ENCODE assay signal across 17 cellular contexts in the genomic region with DNA sequence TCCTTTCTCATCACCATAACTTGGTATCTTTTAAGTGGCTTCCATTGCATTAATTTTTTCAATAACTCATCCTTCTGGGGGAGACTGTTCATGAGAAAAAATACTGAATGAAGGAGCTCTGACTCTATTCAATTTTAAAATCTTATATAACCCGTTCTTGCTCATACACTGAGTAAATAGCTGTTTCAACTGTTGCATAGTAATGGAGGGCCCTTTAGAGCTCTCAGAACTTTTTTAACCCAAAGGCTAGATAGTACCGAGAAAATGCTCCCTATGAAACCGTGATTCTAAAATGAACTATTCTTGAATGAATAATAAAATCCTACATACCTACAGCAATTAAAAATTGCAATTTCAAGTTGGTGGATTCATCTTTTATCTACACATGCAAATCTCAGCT. TPM values are rescaled to one million over a fixed set of nuclear protein-coding genes. Genes with fewer than 3 reads are reported as not detected.
A peak's percentile ranks its signal among the peaks of the same experiment; 100 is the strongest.
DNase-seq lines count a peak whose midpoint lies in the region; ATAC-seq and TF ChIP-seq lines count a peak whose summit lies in the region.
"Had no signal": no experiment of that assay in that cellular context is flagged by ENCODE, and none has a peak within 500 bp of the region (broad histone marks: within the 10 kb centered on the region; RNA-seq: fewer than 3 reads in every experiment).

No MANE protein-coding gene starts in this region.

- H3K9me3 ChIP-seq in heart right ventricle, result no peaks in the 10 kb centered on the region
- H3K9me3 ChIP-seq in Panc1 (ENCODE audit: control insufficient read depth, insufficient read depth, low read depth, low read length), result no peaks in the 10 kb centered on the region
- H3K9me3 ChIP-seq in psoas muscle, result no peaks in the 10 kb centered on the region
- H3K9me3 ChIP-seq in upper lobe of right lung, result no peaks in the 10 kb centered on the region
- no peaks in the 10 kb centered on the region for H3K9me3 ChIP-seq in naive thymus-derived CD4-positive, alpha-beta T cell (ENCODE audit: control insufficient read depth in 2 of 3, low read length in 3 of 3)

- peak overlapping the region in 6 of 10 donors; percentile 22 to 65 (median 62) for H3K27ac ChIP-seq in heart right ventricle
- H3K27ac ChIP-seq in Panc1 (ENCODE audit: low read length), result peak overlapping the region; percentile 41; the same call in 1 of the 2 replicates
- peak overlapping the region; percentile 71 for H3K27ac ChIP-seq in psoas muscle
- H3K27ac ChIP-seq in upper lobe of right lung, result peak overlapping the region; percentile 18
- no peak overlapping the region for H3K27ac ChIP-seq in naive thymus-derived CD4-positive, alpha-beta T cell (ENCODE audit: low read depth, low read length)
- H3K27ac ChIP-seq: C4-2B had no signal

- intact Hi-C loops in heart right ventricle (cut with DNase I) (loop anchor here in 1 of 10 donors (5.0 kb wide), 1 partner anchor 55 kb away; no protein-coding TSS in a partner anchor), Right ventricle myocardium superior (cut with DNase I) (no loop called here), Panc1 (cut with micrococcal nuclease; ENCODE audit: unreplicated experiment) (no loop called here), psoas muscle (cut with DNase I) (no loop called here), upper lobe of right lung (cut with DNase I) (no loop called here)
- intact Hi-C loops in naive thymus-derived CD4-positive, alpha-beta T cell (cut with micrococcal nuclease), result no loop called here

- peaks cover 0 to 41% (median 11%) of the 10 kb centered on the region in 9 donors for H3K4me1 ChIP-seq in heart right ventricle
- peaks cover 18% of the 10 kb centered on the region for H3K4me1 ChIP-seq in Panc1 (ENCODE audit: control insufficient read depth, insufficient read depth, low read length)
- peaks cover 29% of the 10 kb centered on the region for H3K4me1 ChIP-seq in psoas muscle
- H3K4me1 ChIP-seq in upper lobe of right lung, result no peaks in the 10 kb centered on the region
- peaks cover 0 to 5% of the 10 kb centered on the region in 2 donors for H3K4me1 ChIP-seq in naive thymus-derived CD4-positive, alpha-beta T cell (ENCODE audit: control insufficient read depth in 2 of 2, insufficient read depth in 2 of 2, low read length in 2 of 2)

- TF ChIP-seq CTCF in heart right ventricle (IDR thresholded peaks at IDR 0.05), result no peak
- no peak for TF ChIP-seq CTCF in Panc1 (IDR thresholded peaks at IDR 0.05)
- TF ChIP-seq CTCF in psoas muscle (IDR thresholded peaks at IDR 0.05), result no peak
- TF ChIP-seq CTCF in upper lobe of right lung (IDR thresholded peaks at IDR 0.05), result no peak

- peaks cover 0 to 9% (median 0%) of the 10 kb centered on the region in 5 donors for H3K36me3 Mint-ChIP-seq in naive thymus-derived CD4-positive, alpha-beta T cell

- no peak overlapping the region for H3K27ac Mint-ChIP-seq in naive thymus-derived CD4-positive, alpha-beta T cell
- H3K27ac Mint-ChIP-seq: CD4-positive, alpha-beta memory T cell; HFFc6 had no signal

- POLR2A ChIA-PET in Panc1 (lab: Charles Lee), result no interaction called here
- POLR2A ChIA-PET in naive thymus-derived CD4-positive, alpha-beta T cell (lab: Charles Lee), result interaction anchor here (0.6 kb wide), 1 partner anchor 65 kb away, joined by 4 read pairs; no protein-coding TSS in a partner anchor

- H3K4me1 Mint-ChIP-seq in naive thymus-derived CD4-positive, alpha-beta T cell, result peaks cover 2 to 9% (median 3%) of the 10 kb centered on the region in 7 donors

- DNase-seq in heart right ventricle, result no peak
- DNase-seq in Right ventricle myocardium superior, result no peak
- DNase-seq in Panc1 (ENCODE audit: low read depth, low spot score), result no peak
- no peak for DNase-seq in psoas muscle
- no peak for DNase-seq in upper lobe of right lung
- no peak for DNase-seq in anterior cingulate cortex (lab: John Stamatoyannopoulos, UW)
- no peak for DNase-seq in naive thymus-derived CD4-positive, alpha-beta T cell
- no peak for DNase-seq in NCI-H1417 treated with DMSO at 0.1 percent for 48 hours (lab: John Stamatoyannopoulos, UW)
- DNase-seq: ACHN; CD4-positive, alpha-beta memory T cell; COR-L47; DMS153; DND-41; GF-D8; HCEC 1CT; HFFc6 had no signal

- 94 to 95% methylated on average over 3 of the region's 3 CpGs for WGBS in heart right ventricle, 2 donors
- WGBS in psoas muscle, 3 donors, result 92 to 98% (median 93%) methylated on average over 3 of the region's 3 CpGs

- in situ Hi-C loops in Panc1 (cut with HindIII; ENCODE audit: low pct_unique_long_range_greater_than_20kb, low sequenced_read_pairs), result no loop called here

- ATAC-seq in heart right ventricle, result no peak
- no peak for ATAC-seq in Right ventricle myocardium superior (ENCODE audit: poor library complexity)
- no peak for ATAC-seq in Panc1
- ATAC-seq in psoas muscle, result no peak
- peak; percentile 54 for ATAC-seq in upper lobe of right lung
- ATAC-seq in naive thymus-derived CD4-positive, alpha-beta T cell, result no peak

- no peak overlapping the region for H3K4me3 Mint-ChIP-seq in naive thymus-derived CD4-positive, alpha-beta T cell
- H3K4me3 Mint-ChIP-seq: CD4-positive, alpha-beta memory T cell; HFFc6 had no signal

- no TSS peak for BruUV-seq in Panc1 (replicated peaks; lab: Mats Ljungman, UMichigan)

- H3K9me3 Mint-ChIP-seq in naive thymus-derived CD4-positive, alpha-beta T cell, result peaks cover 0 to 13% (median 3%) of the 10 kb centered on the region in 11 donors

- no peaks in the 10 kb centered on the region for H3K27me3 ChIP-seq in heart right ventricle
- H3K27me3 ChIP-seq in Panc1 (ENCODE audit: control insufficient read depth, insufficient read depth, low read length), result no peaks in the 10 kb centered on the region
- no peaks in the 10 kb centered on the region for H3K27me3 ChIP-seq in psoas muscle (ENCODE audit: insufficient read depth in 3 of 3, low read length in 2 of 3)
- no peaks in the 10 kb centered on the region for H3K27me3 ChIP-seq in upper lobe of right lung
- H3K27me3 ChIP-seq in naive thymus-derived CD4-positive, alpha-beta T cell (ENCODE audit: control insufficient read depth in 2 of 2, insufficient read depth in 2 of 2, low read length in 2 of 2), result no peaks in the 10 kb centered on the region

- H3K4me3 ChIP-seq in heart right ventricle (no peak overlapping the region), Panc1 (ENCODE audit: low read depth in 2 of 2, low read length in 2 of 2) (no peak overlapping the region), psoas muscle (no peak overlapping the region), upper lobe of right lung (no peak overlapping the region)
- no peak overlapping the region for H3K4me3 ChIP-seq in naive thymus-derived CD4-positive, alpha-beta T cell (ENCODE audit: low read length)

- peaks cover 5 to 15% (median 15%) of the 10 kb centered on the region in 5 donors for H3K27me3 Mint-ChIP-seq in naive thymus-derived CD4-positive, alpha-beta T cell

- CTCF ChIA-PET in Panc1 (lab: Charles Lee), result no interaction called here
- CTCF ChIA-PET in naive thymus-derived CD4-positive, alpha-beta T cell (lab: Charles Lee), result no interaction called here

- H3K36me3 ChIP-seq in heart right ventricle (peaks cover 0 to 4% (median 0%) of the 10 kb centered on the region in 9 donors), Panc1 (ENCODE audit: control insufficient read depth, insufficient read depth, low read length) (no peaks in the 10 kb centered on the region), psoas muscle (ENCODE audit: insufficient read depth in 1 of 2, low read depth in 1 of 2) (no peaks in the 10 kb centered on the region), upper lobe of right lung (no peaks in the 10 kb centered on the region)
- H3K36me3 ChIP-seq in naive thymus-derived CD4-positive, alpha-beta T cell (ENCODE audit: control insufficient read depth in 2 of 3, insufficient read depth in 3 of 3, low read length in 3 of 3), result no peaks in the 10 kb centered on the region

RNA-seq across cellular contexts. Expression of a gene that starts 5.3 kb away (rescaled TPM):
- total RNA-seq in heart right ventricle (10 to 100 TPM in 9 of 10 donors, 1 to 10 TPM in 1; 9.6 to 49.1 (median 21.6) TPM), Right ventricle myocardium superior (14.4 TPM), Panc1 (2021; ENCODE audit: unreplicated experiment) (12.3 TPM), psoas muscle (1 to 10 TPM; 3.1 to 5.4 (median 4.2) TPM), upper lobe of right lung (4.3 TPM)
- polyA plus RNA-seq in heart right ventricle (1 to 10 TPM; 3.7 to 5.1 TPM), psoas muscle (1 to 10 TPM in 2 of 3 donors, under 1 TPM in 1; 0.13 to 3.4 (median 1.9) TPM)
- polyA plus RNA-seq in Panc1 (2012; ENCODE audit: insufficient read length), result 13.8 TPM
- total RNA-seq in naive thymus-derived CD4-positive, alpha-beta T cell, result under 1 TPM in 2 of 5 experiments, not detected in 3; 0.07 to 0.11 TPM
- polyA plus RNA-seq in naive thymus-derived CD4-positive, alpha-beta T cell, result under 1 TPM in 1 of 2 donors, not detected in 1; 0.09 TPM
- total RNA-seq: CD4-positive, alpha-beta memory T cell had no signal
- polyA plus RNA-seq: CD4-positive, alpha-beta memory T cell had no signal
